Comparison of ENCODE assay signal across 6 cellular contexts in the genomic region with DNA sequence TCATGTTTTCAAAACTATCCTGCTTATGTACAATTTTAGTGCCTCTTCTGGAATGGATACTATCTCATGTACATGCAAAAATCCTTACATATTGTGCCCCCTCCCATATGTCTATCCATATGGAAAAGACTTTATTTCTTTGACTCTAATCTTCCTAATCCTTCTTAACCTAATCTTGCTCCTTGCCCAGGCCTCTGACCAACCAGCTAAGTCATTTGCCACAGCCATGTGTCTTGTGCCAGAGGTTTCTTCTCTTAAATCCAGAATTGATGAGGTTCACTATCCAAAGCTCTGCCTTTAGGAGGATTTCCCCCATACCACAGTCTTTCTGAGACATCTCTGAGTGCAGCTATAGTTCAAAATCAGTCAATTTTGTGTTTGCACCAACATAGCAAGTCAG.
"Had no signal": no experiment of that assay in that cellular context is flagged by ENCODE, and none has a peak within 500 bp of the region (broad histone marks: within the 10 kb centered on the region; RNA-seq: fewer than 3 reads in every experiment).

No MANE protein-coding gene starts in this region.

- H3K4me3 Mint-ChIP-seq: HFFc6, IgD-negative memory B cell had no signal

- H3K4me1 Mint-ChIP-seq: IgD-negative memory B cell had no signal

- FAIRE-seq: HepG2 had no signal

- H3K36me3 Mint-ChIP-seq: IgD-negative memory B cell had no signal

- DNase-seq: GM23248, GOT3, H7, HFFc6 had no signal

- H3K27ac Mint-ChIP-seq: HFFc6, IgD-negative memory B cell had no signal

- H3K27me3 Mint-ChIP-seq: IgD-negative memory B cell had no signal
